9 cellular contexts compared by ENCODE assay signal in the genomic region with DNA sequence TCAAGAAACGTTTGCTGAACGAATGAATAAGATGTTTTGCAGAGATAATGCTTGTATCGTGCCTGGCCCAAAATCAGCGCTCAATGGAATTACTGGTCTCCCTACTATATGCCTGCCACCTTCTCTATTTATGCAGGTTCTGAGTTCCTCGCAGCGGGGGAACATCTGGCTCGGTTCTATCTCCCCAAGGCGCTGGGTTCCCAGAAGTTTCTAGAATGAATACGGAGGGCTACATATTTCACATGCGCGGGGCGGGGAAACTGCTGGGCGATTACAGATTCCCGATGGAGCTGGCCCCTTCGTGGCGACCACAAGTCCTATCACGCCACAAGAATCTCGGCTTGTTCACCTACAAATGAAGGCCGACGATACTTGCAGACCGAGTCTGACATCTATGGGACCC. TPM values are rescaled to one million over a fixed set of nuclear protein-coding genes. Genes with fewer than 3 reads are reported as not detected.
DNase-seq lines count a peak whose midpoint lies in the region; ATAC-seq, FAIRE-seq and TF ChIP-seq lines count a peak whose summit lies in the region.
"Had no signal": no experiment of that assay in that cellular context is flagged by ENCODE, and none has a peak within 500 bp of the region (broad histone marks: within the 10 kb centered on the region; RNA-seq: fewer than 3 reads in every experiment).

No MANE protein-coding gene starts in this region.

- 0% methylated on average over 21 of the region's 21 CpGs for WGBS in pancreas, 2 donors

- H2AFZ ChIP-seq in DND-41 (ENCODE audit: low read depth, low read length) (peak overlapping the region; percentile 96), HCT116 (ENCODE audit: low read depth, low read length, poor library complexity, severe bottlenecking) (peak overlapping the region; percentile 60), fibroblast of lung (ENCODE audit: low read length) (peak overlapping the region; percentile 97)

- H3K27me3 ChIP-seq in DND-41 (ENCODE audit: insufficient read depth, low read length, poor library complexity) = no peaks in the 10 kb centered on the region
- no peaks in the 10 kb centered on the region for H3K27me3 ChIP-seq in HCT116 (ENCODE audit: insufficient read depth, low read length)
- no peaks in the 10 kb centered on the region for H3K27me3 ChIP-seq in fibroblast of lung (ENCODE audit: control insufficient read depth, insufficient read depth, low read length)
- H3K27me3 ChIP-seq in pancreas = no peaks in the 10 kb centered on the region

- H3K4me3 ChIP-seq in DND-41 (ENCODE audit: low read depth in 1 of 2, low read length in 2 of 2) (peak overlapping the region; percentile 98 to 99), HCT116 (replicated peaks in 1 of 2; ENCODE audit: low read depth in 1 of 2, low read length in 2 of 2) (peak overlapping the region; percentile 89 to 91), fibroblast of lung (replicated peaks in 1 of 4; ENCODE audit: control extremely low read depth in 1 of 4, insufficient read depth in 1 of 4, low read depth in 3 of 4, low read length in 4 of 4) (peak overlapping the region; percentile 29 to 94 (median 75)), pancreas (peak overlapping the region; percentile 89 to 98 (median 94))

- no peak for TF ChIP-seq RAD21 in HCT116 (IDR thresholded peaks at IDR 0.05; ENCODE audit: low read depth)

- FAIRE-seq in pancreas (lab: Jason Lieb, UNC) = no peak

- no peaks in the 10 kb centered on the region for H3K9me2 ChIP-seq in HCT116 (ENCODE audit: insufficient read depth)

- H3K4me1 ChIP-seq in DND-41 (ENCODE audit: insufficient read depth, low read length) = peaks cover 38% of the 10 kb centered on the region
- H3K4me1 ChIP-seq in HCT116 (ENCODE audit: control insufficient read depth in 1 of 2, insufficient read depth in 2 of 2, low read length in 2 of 2) = peaks cover 9 to 31% of the 10 kb centered on the region in 2 experiments; a peak in 3 of 4 replicates
- peaks cover 4% of the 10 kb centered on the region for H3K4me1 ChIP-seq in fibroblast of lung (ENCODE audit: control insufficient read depth, extremely low read depth, insufficient read depth, low read length)
- peaks cover 4 to 13% (median 11%) of the 10 kb centered on the region in 3 donors for H3K4me1 ChIP-seq in pancreas

- peaks cover 22% of the 10 kb centered on the region for H3K36me3 ChIP-seq in DND-41 (ENCODE audit: insufficient read depth, low read length)
- no peaks in the 10 kb centered on the region; a peak in 2 of 4 replicates for H3K36me3 ChIP-seq in HCT116 (ENCODE audit: control insufficient read depth in 1 of 2, insufficient read depth in 2 of 2, low read length in 2 of 2)
- H3K36me3 ChIP-seq in fibroblast of lung (ENCODE audit: control insufficient read depth, insufficient read depth, low read length) = no peaks in the 10 kb centered on the region
- no peaks in the 10 kb centered on the region for H3K36me3 ChIP-seq in pancreas

- peak overlapping the region; percentile 93 for H3K27ac ChIP-seq in DND-41 (ENCODE audit: low read length)
- peak overlapping the region; percentile 71 for H3K27ac ChIP-seq in HCT116 (ENCODE audit: low read depth, low read length)
- peak overlapping the region; percentile 47 for H3K27ac ChIP-seq in fibroblast of lung (ENCODE audit: insufficient read depth, low read length)
- H3K27ac ChIP-seq in pancreas = peak overlapping the region; percentile 70 to 95 (median 84)

- TF ChIP-seq POLR2A in HCT116 (IDR thresholded peaks at IDR 0.05; ENCODE audit: borderline replicate concordance, extremely low read depth, insufficient read depth, insufficient read length) = no peak

- TF ChIP-seq CTCF in DND-41 (IDR thresholded peaks at IDR 0.05; ENCODE audit: borderline replicate concordance, extremely low read depth, low read length, poor library complexity, severe bottlenecking) = no peak
- no peak for TF ChIP-seq CTCF in HCT116 (IDR thresholded peaks at IDR 0.05 in 2 of 3, conservative IDR thresholded peaks at IDR 0.05 in 1 of 3; ENCODE audit: borderline replicate concordance in 1 of 3, insufficient read depth in 1 of 3, low read depth in 2 of 3, low read length in 2 of 3)
- TF ChIP-seq CTCF in fibroblast of lung (conservative IDR thresholded peaks at IDR 0.05 in 1 of 2, IDR thresholded peaks at IDR 0.05 in 1 of 2; ENCODE audit: low read depth in 1 of 2, low read length in 2 of 2) = no peak
- TF ChIP-seq CTCF in pancreas (IDR thresholded peaks at IDR 0.05) = no peak

- DNase-seq in DND-41 (no peak), HCT116 (ENCODE audit: low read depth, low spot score) (no peak), RPMI7951 (ENCODE audit: low read depth) (peak; percentile 40), fibroblast of lung (ENCODE audit: low read depth in 2 of 2) (peak in 1 of 2 donors; percentile 11), pancreas (no peak), NCI-H1092 (lab: John Stamatoyannopoulos, UW) (no peak), NCI-H2171 treated with DMSO at 0.1 percent for 48 hours (lab: John Stamatoyannopoulos, UW) (no peak)

- H3K9me3 ChIP-seq in DND-41 (ENCODE audit: insufficient read depth, low read length, severe bottlenecking) = no peaks in the 10 kb centered on the region
- no peaks in the 10 kb centered on the region for H3K9me3 ChIP-seq in HCT116 (ENCODE audit: control insufficient read depth in 1 of 2, insufficient read depth in 1 of 2, low read depth in 1 of 2, low read length in 2 of 2)
- H3K9me3 ChIP-seq in fibroblast of lung (ENCODE audit: control insufficient read depth, insufficient read depth, low read depth, low read length) = no peaks in the 10 kb centered on the region
- no peaks in the 10 kb centered on the region for H3K9me3 ChIP-seq in pancreas

- intact Hi-C loops in HCT116 (cut with micrococcal nuclease) (loop anchor here (2.0 to 5.0 kb wide), 2 partner anchors 40 to 237 kb away; a partner anchor contains a TSS), pancreas (cut with DNase I) (no loop called here)

- peaks cover 53% of the 10 kb centered on the region for H3K79me2 ChIP-seq in DND-41 (ENCODE audit: insufficient read depth, low read length)
- H3K79me2 ChIP-seq in HCT116 (ENCODE audit: insufficient read depth, low read length) = peaks cover 45% of the 10 kb centered on the region
- peaks cover 31% of the 10 kb centered on the region for H3K79me2 ChIP-seq in fibroblast of lung (ENCODE audit: control insufficient read depth, insufficient read depth, low read length)

- BruUV-seq in HCT116 (replicated peaks; lab: Mats Ljungman, UMichigan) = TSS peak; percentile 82

- CTCF ChIA-PET in HCT116 (lab: Charles Lee) = interaction anchor here (0.9 to 1.8 kb wide), 2 partner anchors 10 to 238 kb away, joined by 3 to 6 read pairs; no protein-coding TSS in a partner anchor

- RAD21 ChIA-PET in HCT116 (lab: Charles Lee; ENCODE audit: low non-redundant PET in 1 of 2, low total read pairs in 2 of 2, uncharacterized antibody in 2 of 2, unreplicated experiment in 2 of 2) = no interaction called here

- ATAC-seq in DND-41 (ENCODE audit: insufficient read depth, low read depth) (peak; percentile 34), HCT116 (peak; percentile 36), pancreas (peak; percentile 5 to 40 (median 24)), GM21367 (IDR thresholded peaks at IDR 0.05; ENCODE audit: unreplicated experiment) (no peak)

- H3K4me2 ChIP-seq in DND-41 (ENCODE audit: insufficient read depth, low read length) (peak overlapping the region; percentile 93), HCT116 (ENCODE audit: low read length) (peak overlapping the region; percentile 91), fibroblast of lung (ENCODE audit: extremely low read depth, insufficient read depth, low read length) (peak overlapping the region; percentile 91)

- H3K9ac ChIP-seq in DND-41 (ENCODE audit: low read depth, low read length) = peak overlapping the region; percentile 94
- H3K9ac ChIP-seq in HCT116 (ENCODE audit: low read length) = peak overlapping the region; percentile 89
- H3K9ac ChIP-seq in fibroblast of lung (ENCODE audit: insufficient read depth, low read length) = peak overlapping the region; percentile 78

- H4K20me1 ChIP-seq in DND-41 (ENCODE audit: insufficient read depth, low read length) = peaks cover 15% of the 10 kb centered on the region; the same call in 1 of the 2 replicates
- no peaks in the 10 kb centered on the region for H4K20me1 ChIP-seq in HCT116 (ENCODE audit: insufficient read depth)
- no peaks in the 10 kb centered on the region for H4K20me1 ChIP-seq in fibroblast of lung (ENCODE audit: control insufficient read depth, extremely low read depth, insufficient read depth, low read length)

- POLR2A ChIA-PET in HCT116 (lab: Charles Lee) = interaction anchor here (1.2 to 1.4 kb wide), 4 partner anchors 10 to 47 kb away, joined by 3 to 7 read pairs (median 4); a partner anchor contains a TSS

RNA-seq across cellular contexts. Expression of a gene that starts 0.4 kb away (rescaled TPM):
- total RNA-seq in HCT116 (2021; ENCODE audit: unreplicated experiment) (50.3 TPM), fibroblast of lung (23.4 and 26.9 TPM in 2 replicates), pancreas (10 to 100 TPM; 12.4 to 23.6 (median 17.1) TPM)
- 37.1 and 41.4 TPM in 2 replicates for polyA plus RNA-seq in HCT116 (2012)
- 42.1 and 52.0 TPM in 2 replicates for total RNA-seq in RPMI7951 (2014; rRNA removed; shearing (Covaris generic))
- polyA plus RNA-seq in fibroblast of lung (23.8 and 26.7 TPM in 2 replicates), pancreas (10 to 100 TPM; 32.1 to 53.3 TPM)
- polyA plus RNA-seq in fibroblast of lung (2012) = 19.0 and 26.5 TPM in 2 replicates
- polyA minus RNA-seq in fibroblast of lung (ENCODE audit: low replicate concordance) = 24.8 and 27.7 TPM in 2 replicates

RNA-seq across cellular contexts. Expression of a gene that starts 20.4 kb away (rescaled TPM):
- total RNA-seq in HCT116 (2021; ENCODE audit: unreplicated experiment) (60.7 TPM), fibroblast of lung (32.4 and 33.7 TPM in 2 replicates), pancreas (10 to 100 TPM; 31.0 to 44.9 (median 35.1) TPM)
- polyA plus RNA-seq in HCT116 (2012) = 47.4 and 54.3 TPM in 2 replicates
- total RNA-seq in RPMI7951 (2014; rRNA removed; shearing (Covaris generic)) = 21.9 and 27.8 TPM in 2 replicates
- polyA plus RNA-seq in fibroblast of lung (16.5 and 19.8 TPM in 2 replicates), pancreas (10 to 100 TPM; 47.5 to 53.8 TPM)
- polyA plus RNA-seq in fibroblast of lung (2012) = 25.9 and 39.9 TPM in 2 replicates
- polyA minus RNA-seq in fibroblast of lung (ENCODE audit: low replicate concordance) = 47.8 and 83.9 TPM in 2 replicates

RNA-seq across cellular contexts. Expression of a gene that starts 37.9 kb away (rescaled TPM):
- total RNA-seq in HCT116 (2021; ENCODE audit: unreplicated experiment) (not detected), fibroblast of lung (not detected in 2 replicates), pancreas (under 1 TPM in 1 of 6 donors, not detected in 5; 0.41 TPM)
- polyA plus RNA-seq in HCT116 (2012) = not detected in 2 replicates
- not detected in 2 replicates for total RNA-seq in RPMI7951 (2014; rRNA removed; shearing (Covaris generic))
- polyA plus RNA-seq in fibroblast of lung (not detected in 2 replicates), pancreas (not detected)
- not detected in 2 replicates for polyA plus RNA-seq in fibroblast of lung (2012)
- not detected in 2 replicates for polyA minus RNA-seq in fibroblast of lung (ENCODE audit: low replicate concordance)
- total RNA-seq: NCI-H460 had no signal

RNA-seq across cellular contexts. Expression of a gene that starts 39.9 kb away (rescaled TPM):
- total RNA-seq in HCT116 (2021; ENCODE audit: unreplicated experiment) (353 TPM), fibroblast of lung (362 and 430 TPM in 2 replicates), pancreas (100 to 1,000 TPM in 1 of 6 donors, 10 to 100 TPM in 5; 67.8 to 136 (median 81.8) TPM)
- polyA plus RNA-seq in HCT116 (2012) = 469 and 537 TPM in 2 replicates
- 699 and 754 TPM in 2 replicates for total RNA-seq in RPMI7951 (2014; rRNA removed; shearing (Covaris generic))
- polyA plus RNA-seq in fibroblast of lung (746 and 902 TPM in 2 replicates), pancreas (100 to 1,000 TPM in 1 of 2 donors, 10 to 100 TPM in 1; 69.3 to 113 TPM)
- 686 and 750 TPM in 2 replicates for polyA plus RNA-seq in fibroblast of lung (2012)
- 745 and 1,352 TPM in 2 replicates for polyA minus RNA-seq in fibroblast of lung (ENCODE audit: low replicate concordance)

RNA-seq across cellular contexts. Expression of a gene that starts 51.3 kb away (rescaled TPM):
- total RNA-seq in HCT116 (2021; ENCODE audit: unreplicated experiment) (74.6 TPM), fibroblast of lung (63.9 and 65.1 TPM in 2 replicates), pancreas (10 to 100 TPM; 31.7 to 49.4 (median 37.7) TPM)
- polyA plus RNA-seq in HCT116 (2012) = 59.5 and 63.4 TPM in 2 replicates
- 27.2 and 33.4 TPM in 2 replicates for total RNA-seq in RPMI7951 (2014; rRNA removed; shearing (Covaris generic))
- polyA plus RNA-seq in fibroblast of lung (31.3 and 40.2 TPM in 2 replicates), pancreas (10 to 100 TPM; 79.7 to 92.1 TPM)
- polyA plus RNA-seq in fibroblast of lung (2012) = 32.5 and 41.7 TPM in 2 replicates
- 146 and 162 TPM in 2 replicates for polyA minus RNA-seq in fibroblast of lung (ENCODE audit: low replicate concordance)
